In the genomic region with DNA sequence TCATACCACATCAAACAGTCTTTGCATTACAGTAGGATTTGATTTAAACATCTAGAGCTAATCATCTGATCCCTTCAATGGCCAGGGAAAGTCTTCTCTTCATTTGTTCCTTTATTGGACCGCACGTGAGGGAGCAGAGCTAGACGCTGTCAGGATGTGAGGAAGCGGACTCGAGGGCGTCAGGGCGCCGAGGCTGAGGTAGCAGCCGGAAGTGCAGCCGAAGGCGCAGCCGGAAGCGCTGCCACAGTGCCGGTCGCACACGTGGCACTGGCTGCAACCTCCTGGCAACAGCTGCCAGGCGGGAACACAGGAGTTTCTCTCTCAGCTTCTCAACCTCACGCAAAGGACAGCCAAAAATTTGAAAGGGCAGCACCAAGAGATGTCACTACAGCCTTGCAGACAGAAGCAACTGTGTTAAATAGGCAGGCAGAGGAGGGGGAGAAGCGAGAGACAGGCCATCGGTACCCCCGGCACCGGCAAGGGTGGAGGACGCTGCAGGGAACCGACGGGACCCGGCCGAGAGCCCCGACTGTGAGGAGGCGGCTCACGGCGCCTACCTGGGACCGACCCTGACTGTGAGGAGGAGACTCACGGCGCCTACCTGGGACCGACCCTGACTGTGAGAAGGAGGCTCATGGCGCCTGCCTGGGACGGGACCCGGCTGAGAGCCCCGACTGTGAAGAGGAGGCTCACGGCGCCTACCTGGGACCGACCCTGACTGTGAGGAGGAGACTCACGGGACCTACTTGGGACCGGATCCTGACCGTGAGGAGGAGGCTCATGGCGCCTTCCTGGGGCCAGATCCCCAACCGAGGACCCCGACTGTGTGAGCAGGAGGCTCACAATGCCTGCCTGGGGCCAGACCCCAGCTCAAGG, we compare ENCODE assay signal across 17 cellular contexts. TPM values are rescaled to one million over a fixed set of nuclear protein-coding genes. Genes with fewer than 3 reads are reported as not detected.
DNase-seq lines count a peak whose midpoint lies in the region; ATAC-seq and TF ChIP-seq lines count a peak whose summit lies in the region.
"Had no signal": no experiment of that assay in that cellular context is flagged by ENCODE, and none has a peak within 500 bp of the region (broad histone marks: within the 10 kb centered on the region; RNA-seq: fewer than 3 reads in every experiment).

No MANE protein-coding gene starts in this region.

- no peaks in the 10 kb centered on the region for H3K36me3 Mint-ChIP-seq in activated CD4-positive, alpha-beta T cell treated with anti-CD3 and anti-CD28 coated beads for 36 hours (ENCODE audit: low read depth)
- no peaks in the 10 kb centered on the region for H3K36me3 Mint-ChIP-seq in central memory CD8-positive, alpha-beta T cell (ENCODE audit: insufficient read depth)
- H3K36me3 Mint-ChIP-seq in neural progenitor cell, result no peaks in the 10 kb centered on the region
- H3K36me3 Mint-ChIP-seq: CD4-positive, CD25-positive, alpha-beta regulatory T cell had no signal

- DNase-seq in activated CD4-positive, alpha-beta T cell treated with anti-CD3 and anti-CD28 coated beads for 36 hours, result peak; percentile 51
- DNase-seq in activated CD4-positive, alpha-beta T cell treated with anti-CD3 and anti-CD28 coated beads, Interleukin-2, amount 50 U/mL, for 48 hours, result no peak
- DNase-seq in Daoy (ENCODE audit: low read depth), result peak; percentile 66
- no peak for DNase-seq in central memory CD8-positive, alpha-beta T cell (ENCODE audit: low spot score in 2 of 2)
- no peak for DNase-seq in neural progenitor cell (ENCODE audit: low spot score)
- no peak for DNase-seq in NCI-H1930 (lab: John Stamatoyannopoulos, UW)
- no peak for DNase-seq in HCEC 1CT
- DNase-seq in NK-92 (lab: John Stamatoyannopoulos, UW; ENCODE audit: unreplicated experiment), result no peak
- DNase-seq: activated CD4-positive, alpha-beta T cell treated with anti-CD3 and anti-CD28 coated beads for 4 hours; activated naive CD4-positive, alpha-beta T cell; gastrocnemius medialis; NCI-H2029 had no signal

- no peak for ATAC-seq in activated CD4-positive, alpha-beta T cell treated with anti-CD3 and anti-CD28 coated beads for 36 hours
- peak; percentile 36 for ATAC-seq in central memory CD8-positive, alpha-beta T cell (replicated peaks; ENCODE audit: extremely low read depth, poor library complexity, severe bottlenecking)
- ATAC-seq: gastrocnemius medialis had no signal

- no peak overlapping the region for H3K4me3 Mint-ChIP-seq in activated CD4-positive, alpha-beta T cell treated with anti-CD3 and anti-CD28 coated beads for 36 hours
- peak overlapping the region; percentile 42 for H3K4me3 Mint-ChIP-seq in central memory CD8-positive, alpha-beta T cell
- peak overlapping the region; percentile 8 for H3K4me3 Mint-ChIP-seq in neural progenitor cell

- no peaks in the 10 kb centered on the region for H4K20me1 ChIP-seq in neural progenitor cell (ENCODE audit: low read depth)

- no peak overlapping the region for H3K4me2 ChIP-seq in neural progenitor cell

- H3K27me3 ChIP-seq in neural progenitor cell, result no peaks in the 10 kb centered on the region
- H3K27me3 ChIP-seq: gastrocnemius medialis, ovary had no signal

- H3K27me3 Mint-ChIP-seq in activated CD4-positive, alpha-beta T cell treated with anti-CD3 and anti-CD28 coated beads for 36 hours, result peaks cover 2% of the 10 kb centered on the region
- peaks cover 13% of the 10 kb centered on the region for H3K27me3 Mint-ChIP-seq in central memory CD8-positive, alpha-beta T cell
- peaks cover 8% of the 10 kb centered on the region for H3K27me3 Mint-ChIP-seq in neural progenitor cell (ENCODE audit: insufficient read depth, low read depth)

- H3K4me3 ChIP-seq in neural progenitor cell, result no peak overlapping the region
- H3K4me3 ChIP-seq: gastrocnemius medialis, ovary had no signal

- peaks cover 8% of the 10 kb centered on the region for H3K4me1 Mint-ChIP-seq in activated CD4-positive, alpha-beta T cell treated with anti-CD3 and anti-CD28 coated beads for 36 hours
- H3K4me1 Mint-ChIP-seq in central memory CD8-positive, alpha-beta T cell, result peaks cover 16% of the 10 kb centered on the region
- H3K4me1 Mint-ChIP-seq in neural progenitor cell, result peaks cover 32% of the 10 kb centered on the region

- no peak overlapping the region for H3K9ac ChIP-seq in neural progenitor cell

- no peak overlapping the region for H3K27ac Mint-ChIP-seq in activated CD4-positive, alpha-beta T cell treated with anti-CD3 and anti-CD28 coated beads for 36 hours
- H3K27ac Mint-ChIP-seq in central memory CD8-positive, alpha-beta T cell (ENCODE audit: low read depth), result no peak overlapping the region
- H3K27ac Mint-ChIP-seq in neural progenitor cell, result no peak overlapping the region

- no peaks in the 10 kb centered on the region for H3K79me2 ChIP-seq in neural progenitor cell (ENCODE audit: low read depth)

- no peak overlapping the region for H3K27ac ChIP-seq in neural progenitor cell
- H3K27ac ChIP-seq: 22Rv1, gastrocnemius medialis, ovary, RWPE1 had no signal

- no peak for TF ChIP-seq CTCF in neural progenitor cell (IDR thresholded peaks at IDR 0.05)

- H3K9me3 Mint-ChIP-seq in activated CD4-positive, alpha-beta T cell treated with anti-CD3 and anti-CD28 coated beads for 36 hours (ENCODE audit: low read depth), result no peaks in the 10 kb centered on the region
- H3K9me3 Mint-ChIP-seq in central memory CD8-positive, alpha-beta T cell, result no peaks in the 10 kb centered on the region
- H3K9me3 Mint-ChIP-seq in neural progenitor cell, result no peaks in the 10 kb centered on the region

- H3F3A ChIP-seq in neural progenitor cell (ENCODE audit: low read depth), result no peaks in the 10 kb centered on the region

- CTCF ChIA-PET in activated CD4-positive, alpha-beta T cell treated with anti-CD3 and anti-CD28 coated beads for 36 hours (lab: Charles Lee), result interaction anchor here (0.7 kb wide), 1 partner anchor 86 kb away, joined by 3 read pairs; no protein-coding TSS in a partner anchor

- POLR2A ChIA-PET in activated CD4-positive, alpha-beta T cell treated with anti-CD3 and anti-CD28 coated beads for 36 hours (lab: Charles Lee), result no interaction called here

- H2AFZ ChIP-seq in neural progenitor cell (replicated peaks), result no peak overlapping the region

- intact Hi-C loops in activated CD4-positive, alpha-beta T cell treated with anti-CD3 and anti-CD28 coated beads for 36 hours (cut with DNase I, micrococcal nuclease), result no loop called here

- no peaks in the 10 kb centered on the region for H3K9me3 ChIP-seq in neural progenitor cell (ENCODE audit: low read depth)
- H3K9me3 ChIP-seq: gastrocnemius medialis, ovary had no signal

- no peaks in the 10 kb centered on the region for H3K36me3 ChIP-seq in neural progenitor cell
- H3K36me3 ChIP-seq: gastrocnemius medialis, ovary had no signal

- H3K4me1 ChIP-seq in neural progenitor cell, result peaks cover 24% of the 10 kb centered on the region
- H3K4me1 ChIP-seq: gastrocnemius medialis had no signal

RNA-seq across cellular contexts. Expression of a gene that starts 32.3 kb away (rescaled TPM):
- total RNA-seq in activated CD4-positive, alpha-beta T cell treated with anti-CD3 and anti-CD28 coated beads for 36 hours, result under 1 TPM; 0.42 to 0.50 TPM
- 0.74 and 1.4 TPM in 2 replicates for total RNA-seq in Daoy (2014; rRNA removed; shearing (Covaris generic))
- 0.92 and 3.1 TPM in 2 replicates for total RNA-seq in neural progenitor cell (ENCODE audit: low replicate concordance)
- total RNA-seq: CD4-positive, CD25-positive, alpha-beta regulatory T cell; MCF 10A had no signal

Comparison
In these comparisons a context has a peak if more than half of its experiments do, and no peak if none do; other contexts are left out.
1. DNase-seq: peak in activated CD4-positive, alpha-beta T cell treated with anti-CD3 and anti-CD28 coated beads for 36 hours (single experiment) and Daoy (single experiment); none in activated CD4-positive, alpha-beta T cell treated with anti-CD3 and anti-CD28 coated beads, Interleukin-2, amount 50 U/mL, for 48 hours (0 of 2), central memory CD8-positive, alpha-beta T cell (0 of 2), neural progenitor cell (single experiment), NCI-H1930 (0 of 2), HCEC 1CT (single experiment) and NK-92 (single experiment).